In the genomic region with DNA sequence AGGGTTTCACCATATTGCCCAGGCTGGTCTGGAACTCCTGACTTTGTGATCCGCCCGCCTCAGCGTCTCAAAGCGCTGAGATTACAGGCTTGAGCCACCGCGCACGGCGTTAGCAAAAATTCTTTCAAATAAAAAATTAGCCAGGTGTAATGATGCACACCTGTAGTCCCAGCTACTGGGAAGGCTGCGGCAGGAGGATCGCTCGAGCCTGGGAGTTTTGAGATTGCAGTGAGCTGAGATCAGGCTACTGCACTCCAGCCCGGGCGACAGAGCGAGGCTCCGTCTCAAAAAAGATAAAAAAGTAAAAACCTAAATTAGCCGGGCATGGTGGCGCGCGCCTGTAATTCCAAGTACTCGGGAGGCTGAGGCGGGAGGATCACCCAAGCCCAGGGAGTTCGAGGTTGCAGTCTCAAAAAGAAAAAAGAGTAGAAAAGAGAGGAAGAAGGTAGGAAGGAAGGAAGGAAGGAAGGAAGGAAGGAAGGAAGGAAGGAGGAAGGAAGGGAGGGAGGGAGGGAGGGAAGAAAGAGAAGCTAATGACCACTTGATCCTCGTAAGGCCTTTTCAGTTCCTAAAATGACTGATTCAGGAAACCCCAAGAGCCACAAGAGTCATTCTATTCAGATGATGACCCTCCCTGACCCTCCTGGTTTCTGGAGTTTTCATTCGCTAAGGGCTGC, we compare ENCODE assay signal across 8 cellular contexts. TPM values are rescaled to one million over a fixed set of nuclear protein-coding genes. Genes with fewer than 3 reads are reported as not detected.
DNase-seq lines count a peak whose midpoint lies in the region; ATAC-seq and TF ChIP-seq lines count a peak whose summit lies in the region.

No MANE protein-coding gene starts in this region.

- H3K4me1 Mint-ChIP-seq in activated naive CD4-positive, alpha-beta T cell treated with anti-CD3 and anti-CD28 coated beads for 36 hours (ENCODE audit: low read depth), result peaks cover 7% of the 10 kb centered on the region
- H3K4me1 Mint-ChIP-seq in activated CD8-positive, alpha-beta T cell treated with anti-CD3 and anti-CD28 coated beads for 36 hours (ENCODE audit: low read depth), result peaks cover 7% of the 10 kb centered on the region

- H3K36me3 ChIP-seq in iPS-18a (ENCODE audit: control insufficient read depth, low read depth, low read length), result no peaks in the 10 kb centered on the region
- no peaks in the 10 kb centered on the region for H3K36me3 ChIP-seq in suprapubic skin

- TF ChIP-seq CTCF in activated CD8-positive, alpha-beta T cell treated with anti-CD3 and anti-CD28 coated beads for 36 hours (IDR thresholded peaks at IDR 0.05), result no peak
- no peak for TF ChIP-seq CTCF in suprapubic skin (IDR thresholded peaks at IDR 0.05)

- H3K27me3 ChIP-seq in iPS-18a (ENCODE audit: control insufficient read depth, insufficient read depth, low read length) (peaks cover 6% of the 10 kb centered on the region), suprapubic skin (no peaks in the 10 kb centered on the region)

- H3K4me1 ChIP-seq in iPS-18a (ENCODE audit: control insufficient read depth, low read depth, low read length), result no peaks in the 10 kb centered on the region
- peaks cover 36% of the 10 kb centered on the region for H3K4me1 ChIP-seq in suprapubic skin

- H3K9ac ChIP-seq in iPS-18a (ENCODE audit: low read length), result peak overlapping the region; percentile 89

- H3K36me3 Mint-ChIP-seq in activated naive CD4-positive, alpha-beta T cell treated with anti-CD3 and anti-CD28 coated beads for 36 hours (ENCODE audit: low read depth), result no peaks in the 10 kb centered on the region
- H3K36me3 Mint-ChIP-seq in activated CD8-positive, alpha-beta T cell treated with anti-CD3 and anti-CD28 coated beads for 36 hours (ENCODE audit: low read depth), result no peaks in the 10 kb centered on the region

- no peak for DNase-seq in activated naive CD4-positive, alpha-beta T cell treated with anti-CD3 and anti-CD28 coated beads for 36 hours
- DNase-seq in activated naive CD4-positive, alpha-beta T cell treated with Interleukin-2 at 50 U/mL for 16 hours, result no peak
- DNase-seq in activated CD8-positive, alpha-beta T cell treated with anti-CD3 and anti-CD28 coated beads for 36 hours, result no peak
- DNase-seq in suprapubic skin (ENCODE audit: low spot score in 2 of 2), result no peak
- DNase-seq in NCI-H446 (lab: John Stamatoyannopoulos, UW), result no peak
- DNase-seq in NCI-H82 (lab: John Stamatoyannopoulos, UW), result no peak

- no peaks in the 10 kb centered on the region for H3K9me3 ChIP-seq in iPS-18a (ENCODE audit: control insufficient read depth, low read depth, low read length)
- H3K9me3 ChIP-seq in suprapubic skin, result no peaks in the 10 kb centered on the region

- no peaks in the 10 kb centered on the region for H3K27me3 Mint-ChIP-seq in activated naive CD4-positive, alpha-beta T cell treated with anti-CD3 and anti-CD28 coated beads for 36 hours (ENCODE audit: low read depth)
- H3K27me3 Mint-ChIP-seq in activated CD8-positive, alpha-beta T cell treated with anti-CD3 and anti-CD28 coated beads for 36 hours, result peaks cover 3% of the 10 kb centered on the region

- peak overlapping the region; percentile 84 for H3K27ac Mint-ChIP-seq in activated naive CD4-positive, alpha-beta T cell treated with anti-CD3 and anti-CD28 coated beads for 36 hours
- H3K27ac Mint-ChIP-seq in activated CD8-positive, alpha-beta T cell treated with anti-CD3 and anti-CD28 coated beads for 36 hours, result peak overlapping the region; percentile 80

- TF ChIP-seq POLR2A in suprapubic skin (IDR thresholded peaks at IDR 0.05), result no peak

- peak overlapping the region; percentile 78 for H3K4me3 Mint-ChIP-seq in activated naive CD4-positive, alpha-beta T cell treated with anti-CD3 and anti-CD28 coated beads for 36 hours
- H3K4me3 Mint-ChIP-seq in activated CD8-positive, alpha-beta T cell treated with anti-CD3 and anti-CD28 coated beads for 36 hours, result peak overlapping the region; percentile 78

- ATAC-seq in HG03280 (IDR thresholded peaks at IDR 0.05; ENCODE audit: unreplicated experiment), result peak; percentile 18
- ATAC-seq in activated CD8-positive, alpha-beta T cell treated with anti-CD3 and anti-CD28 coated beads for 36 hours, result peak; percentile 4

- intact Hi-C loops in activated naive CD4-positive, alpha-beta T cell treated with anti-CD3 and anti-CD28 coated beads for 36 hours (cut with micrococcal nuclease), result loop anchor here (1.0 to 5.0 kb wide), 3 partner anchors 65 to 100 kb away; a partner anchor contains a TSS
- intact Hi-C loops in activated CD8-positive, alpha-beta T cell treated with anti-CD3 and anti-CD28 coated beads for 36 hours (cut with micrococcal nuclease), result no loop called here

- H3K4me3 ChIP-seq in iPS-18a (ENCODE audit: low read length) (peak overlapping the region; percentile 87), suprapubic skin (peak overlapping the region; percentile 88)

- H3K27ac ChIP-seq in iPS-18a (ENCODE audit: low read length) (no peak overlapping the region), suprapubic skin (peak overlapping the region; percentile 99)

- POLR2A ChIA-PET in activated CD8-positive, alpha-beta T cell treated with anti-CD3 and anti-CD28 coated beads for 36 hours (lab: Charles Lee), result no interaction called here

- TF ChIP-seq EP300 in suprapubic skin (IDR thresholded peaks at IDR 0.05), result no peak

- no peaks in the 10 kb centered on the region for H3K9me3 Mint-ChIP-seq in activated naive CD4-positive, alpha-beta T cell treated with anti-CD3 and anti-CD28 coated beads for 36 hours
- no peaks in the 10 kb centered on the region for H3K9me3 Mint-ChIP-seq in activated CD8-positive, alpha-beta T cell treated with anti-CD3 and anti-CD28 coated beads for 36 hours

- 86% methylated on average over 24 of the region's 24 CpGs for WGBS in suprapubic skin

- CTCF ChIA-PET in activated naive CD4-positive, alpha-beta T cell treated with anti-CD3 and anti-CD28 coated beads for 36 hours (lab: Charles Lee), result interaction anchor here (1.2 kb wide), 1 partner anchor 71 kb away, joined by 3 read pairs; no protein-coding TSS in a partner anchor
- CTCF ChIA-PET in activated CD8-positive, alpha-beta T cell treated with anti-CD3 and anti-CD28 coated beads for 36 hours (lab: Charles Lee), result interaction anchor here (2.5 kb wide), 1 partner anchor 71 kb away, joined by 12 read pairs; no protein-coding TSS in a partner anchor

RNA-seq across cellular contexts. Expression of a gene that starts 59.2 kb away (rescaled TPM):
- not detected for total RNA-seq in activated naive CD4-positive, alpha-beta T cell treated with anti-CD3 and anti-CD28 coated beads for 36 hours
- not detected for total RNA-seq in activated CD8-positive, alpha-beta T cell treated with anti-CD3 and anti-CD28 coated beads for 36 hours
- 1 to 10 TPM in 1 of 4 donors, under 1 TPM in 3; 0.16 to 1.4 (median 0.52) TPM for total RNA-seq in suprapubic skin
